In genomic region chr3:126537730-126538281, GRCh38 we compare ENCODE assay signal across 17 cellular contexts. TPM values are rescaled to one million over a fixed set of nuclear protein-coding genes. Genes with fewer than 3 reads are reported as not detected.
DNase-seq lines count a peak whose midpoint lies in the region; ATAC-seq and TF ChIP-seq lines count a peak whose summit lies in the region.
"Had no signal": no experiment of that assay in that cellular context is flagged by ENCODE, and none has a peak within 500 bp of the region (broad histone marks: within the 10 kb centered on the region; RNA-seq: fewer than 3 reads in every experiment).

No MANE protein-coding gene starts in this region.

- DNase-seq in DMS 273 (lab: John Stamatoyannopoulos, UW; ENCODE audit: unreplicated experiment) (peak; percentile 65), DMS 273 treated with DMSO at 0.1 percent for 48 hours (lab: John Stamatoyannopoulos, UW) (no peak), NCI-H2196 (lab: John Stamatoyannopoulos, UW; ENCODE audit: unreplicated experiment) (peak; percentile 67), fibroblast of villous mesenchyme (ENCODE audit: low read depth) (peak; percentile 8), sigmoid colon (peak; percentile 45), NCI-H2081 (lab: John Stamatoyannopoulos, UW) (no peak), SW 1271 (lab: John Stamatoyannopoulos, UW) (no peak)
- DNase-seq: activated gamma-delta T cell, esophagus squamous epithelium, natural killer cell, NCI-H1417 treated with DMSO at 0.1 percent for 48 hours had no signal

- no peak for TF ChIP-seq EP300 in sigmoid colon (IDR thresholded peaks at IDR 0.05)

- H3K36me3 ChIP-seq in sigmoid colon = no peaks in the 10 kb centered on the region
- H3K36me3 ChIP-seq: esophagus squamous epithelium had no signal

- no peak overlapping the region for H3K4me3 ChIP-seq in fibroblast of villous mesenchyme (ENCODE audit: low read depth, low read length)
- H3K4me3 ChIP-seq in sigmoid colon = no peak overlapping the region
- H3K4me3 ChIP-seq: coronary artery, esophagus squamous epithelium had no signal

- 57 to 76% methylated on average over 10 of the region's 10 CpGs for whole genome bisulfite sequencing in sigmoid colon, 2 donors

- no peak for TF ChIP-seq CTCF in fibroblast of villous mesenchyme (IDR thresholded peaks at IDR 0.05; ENCODE audit: insufficient read depth, low read depth, low read length)
- no peak for TF ChIP-seq CTCF in sigmoid colon (IDR thresholded peaks at IDR 0.05)

- no peak overlapping the region for H3K27ac ChIP-seq in sigmoid colon
- H3K27ac ChIP-seq: 22Rv1, coronary artery, esophagus squamous epithelium, KMS-11 had no signal

- intact Hi-C loops in sigmoid colon (cut with DNase I) = no loop called here

- TF ChIP-seq POLR2A in sigmoid colon (IDR thresholded peaks at IDR 0.05) = no peak

- peaks cover 0 to 9% (median 0%) of the 10 kb centered on the region in 4 donors for H3K4me1 ChIP-seq in sigmoid colon

- no peaks in the 10 kb centered on the region for H3K9me3 ChIP-seq in sigmoid colon

- peaks cover 11 to 44% (median 15%) of the 10 kb centered on the region in 3 donors for H3K27me3 ChIP-seq in sigmoid colon

- ATAC-seq in HG02588 (IDR thresholded peaks at IDR 0.05; ENCODE audit: unreplicated experiment) = no peak
- ATAC-seq: natural killer cell had no signal

RNA-seq across cellular contexts. Expression of gene CHST13, which starts 13.9 kb away (rescaled TPM):
- total RNA-seq in fibroblast of villous mesenchyme = not detected in 2 replicates
- total RNA-seq in sigmoid colon = under 1 TPM in 1 of 4 donors, not detected in 3; 0.66 TPM
- under 1 TPM; 0.25 to 0.60 (median 0.46) TPM for polyA plus RNA-seq in sigmoid colon
- total RNA-seq: NCI-H460 had no signal

RNA-seq across cellular contexts. Expression of gene UROC1, which starts 20.2 kb away (rescaled TPM):
- total RNA-seq in fibroblast of villous mesenchyme (under 0.01 TPM in 1 of 2 replicates, not detected in the other), sigmoid colon (not detected)
- polyA plus RNA-seq in sigmoid colon = under 1 TPM in 1 of 3 donors, not detected in 2; 0.03 TPM
- total RNA-seq: esophagus squamous epithelium, lower leg skin, natural killer cell, NCI-H460 had no signal

RNA-seq across cellular contexts. Expression of gene C3orf22, which starts 20.9 kb away (rescaled TPM):
- total RNA-seq in fibroblast of villous mesenchyme (not detected in 2 replicates), sigmoid colon (under 1 TPM in 1 of 4 donors, not detected in 3; 0.54 TPM)
- not detected for polyA plus RNA-seq in sigmoid colon
- total RNA-seq: esophagus squamous epithelium, lower leg skin, natural killer cell, NCI-H460 had no signal

Comparison
In these comparisons a context has a peak if more than half of its experiments do, and no peak if none do; other contexts are left out.
1. DNase-seq: peak in DMS 273 (single experiment), NCI-H2196 (single experiment), fibroblast of villous mesenchyme (single experiment) and sigmoid colon (single experiment); none in DMS 273 treated with DMSO at 0.1 percent for 48 hours (single experiment), NCI-H2081 (0 of 2) and SW 1271 (0 of 2).